Comparison of ENCODE assay signal across 11 cellular contexts in the genomic region with DNA sequence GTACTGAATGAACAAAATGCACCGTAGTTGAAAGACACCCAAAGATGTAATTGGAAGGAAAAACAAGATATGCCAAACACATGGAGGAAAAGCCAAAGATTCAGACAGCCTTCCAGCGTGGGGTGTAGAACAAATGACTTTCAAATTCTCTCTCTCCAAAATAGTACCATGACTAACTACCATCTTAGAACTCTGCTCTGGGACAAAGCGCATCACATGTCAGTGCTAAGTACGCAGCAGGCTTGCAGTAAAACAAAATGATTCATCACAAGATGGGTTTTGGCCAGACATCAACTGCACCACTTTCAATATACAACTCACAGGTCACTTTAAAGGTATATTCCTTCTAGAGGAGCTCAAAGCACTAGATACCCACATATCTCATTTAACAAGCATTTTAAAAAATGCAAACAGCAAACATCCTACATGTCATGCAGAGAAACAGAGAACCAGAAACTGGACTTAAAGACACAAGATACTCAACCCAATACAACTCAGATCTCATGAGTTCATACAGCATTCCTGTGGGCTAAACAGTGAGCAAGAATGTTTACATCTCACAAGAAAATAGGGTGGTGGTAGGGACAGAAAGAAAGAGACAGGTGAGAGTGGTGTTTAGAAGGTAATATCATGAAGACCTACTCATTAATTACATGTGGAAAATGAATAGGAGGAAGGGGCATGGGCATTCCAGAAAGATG.
DNase-seq lines count a peak whose midpoint lies in the region; ATAC-seq, FAIRE-seq and TF ChIP-seq lines count a peak whose summit lies in the region.
"Had no signal": no experiment of that assay in that cellular context is flagged by ENCODE, and none has a peak within 500 bp of the region (broad histone marks: within the 10 kb centered on the region; RNA-seq: fewer than 3 reads in every experiment).

No MANE protein-coding gene starts in this region.

- no peaks in the 10 kb centered on the region for H3K9me3 Mint-ChIP-seq in Caco-2 (ENCODE audit: unreplicated experiment)
- no peaks in the 10 kb centered on the region for H3K9me3 Mint-ChIP-seq in activated CD4-positive, alpha-beta T cell treated with anti-CD3 and anti-CD28 coated beads, Interleukin-2, amount 10 ng/mL, durations not matched to agents 7 days and 5 days
- H3K9me3 Mint-ChIP-seq: neural crest cell; T-helper 1 cell treated with Interleukin-12 subunit alpha and Interleukin-12 subunit beta and Interleukin-4 antibody, amounts not matched to agents 30 μg/mL and 1 μg/mL, for 36 hours had no signal

- POLR2A ChIA-PET in Caco-2 (lab: Charles Lee) = no interaction called here
- POLR2A ChIA-PET in endothelial cell of umbilical vein (lab: Charles Lee) = no interaction called here
- POLR2A ChIA-PET in activated CD4-positive, alpha-beta T cell treated with anti-CD3 and anti-CD28 coated beads, Interleukin-2, amount 10 ng/mL, durations not matched to agents 7 days and 5 days (lab: Charles Lee) = no interaction called here

- peak; percentile 73 for FAIRE-seq in endothelial cell of umbilical vein (lab: Jason Lieb, UNC)

- H2AFZ ChIP-seq in endothelial cell of umbilical vein (ENCODE audit: low read depth, low read length) = no peak overlapping the region

- H3K4me2 ChIP-seq in endothelial cell of umbilical vein (ENCODE audit: insufficient read depth, low read length) = no peak overlapping the region

- no peaks in the 10 kb centered on the region for H3K36me3 ChIP-seq in Caco-2 (ENCODE audit: control insufficient read depth, insufficient read depth, low read length)
- H3K36me3 ChIP-seq in endothelial cell of umbilical vein (ENCODE audit: control insufficient read depth in 2 of 2, extremely low read depth in 1 of 2, insufficient read depth in 2 of 2, low read length in 2 of 2) = no peaks in the 10 kb centered on the region

- peaks cover 100% of the 10 kb centered on the region for H3K79me2 ChIP-seq in endothelial cell of umbilical vein (ENCODE audit: control insufficient read depth, insufficient read depth, low read length)

- TF ChIP-seq POLR2A in endothelial cell of umbilical vein (IDR thresholded peaks at IDR 0.05; ENCODE audit: low read depth, low read length) = no peak

- TF ChIP-seq CTCF in Caco-2 (IDR thresholded peaks at IDR 0.05; ENCODE audit: insufficient read depth in 1 of 2, low read depth in 1 of 2, low read length in 1 of 2, severe bottlenecking in 1 of 2, unreplicated experiment in 1 of 2) (no peak), endothelial cell of umbilical vein (IDR thresholded peaks at IDR 0.05; ENCODE audit: extremely low read depth in 1 of 2, insufficient read depth in 1 of 2, low read depth in 1 of 2, low read length in 2 of 2) (no peak)

- DNase-seq in Caco-2 (no peak), NCI-H460 (ENCODE audit: extremely low read depth, low read depth) (peak; percentile 80), endothelial cell of umbilical vein (ENCODE audit: low read depth, low spot score) (peak; percentile 43), myocyte (ENCODE audit: low read depth) (peak; percentile 87), NCI-H1694 treated with DMSO at 0.1 percent for 48 hours (lab: John Stamatoyannopoulos, UW) (no peak)
- no peak for DNase-seq in activated CD4-positive, alpha-beta T cell treated with anti-CD3 and anti-CD28 coated beads, Interleukin-2, amount 10 ng/mL, durations not matched to agents 7 days and 5 days
- DNase-seq: NCI-H1436 had no signal

- peaks cover 4% of the 10 kb centered on the region for H4K20me1 ChIP-seq in endothelial cell of umbilical vein (replicated peaks; ENCODE audit: control insufficient read depth, extremely low read depth, insufficient read depth, low read length)

- H3K9me1 ChIP-seq in endothelial cell of umbilical vein (replicated peaks; ENCODE audit: control insufficient read depth, extremely low read depth, insufficient read depth, low read length) = no peaks in the 10 kb centered on the region

- H3K9ac ChIP-seq in endothelial cell of umbilical vein (replicated peaks; ENCODE audit: extremely low read depth, insufficient read depth, low read length) = no peak overlapping the region

- no peaks in the 10 kb centered on the region for H3K27me3 Mint-ChIP-seq in Caco-2 (ENCODE audit: insufficient read depth, unreplicated experiment)
- H3K27me3 Mint-ChIP-seq in activated CD4-positive, alpha-beta T cell treated with anti-CD3 and anti-CD28 coated beads, Interleukin-2, amount 10 ng/mL, durations not matched to agents 7 days and 5 days = peaks cover 9% of the 10 kb centered on the region

- H3K4me3 Mint-ChIP-seq in Caco-2 (ENCODE audit: unreplicated experiment) = no peak overlapping the region
- H3K4me3 Mint-ChIP-seq in activated CD4-positive, alpha-beta T cell treated with anti-CD3 and anti-CD28 coated beads, Interleukin-2, amount 10 ng/mL, durations not matched to agents 7 days and 5 days = no peak overlapping the region
- H3K4me3 Mint-ChIP-seq: neural crest cell; T-helper 1 cell treated with Interleukin-12 subunit alpha and Interleukin-12 subunit beta and Interleukin-4 antibody, amounts not matched to agents 30 μg/mL and 1 μg/mL, for 36 hours had no signal

- CTCF ChIA-PET in Caco-2 (lab: Charles Lee) (no interaction called here), endothelial cell of umbilical vein (lab: Charles Lee) (interaction anchor here (1.3 to 6.6 kb wide), 2 partner anchors 19 to 208 kb away, joined by 3 to 23 read pairs; no protein-coding TSS in a partner anchor)
- CTCF ChIA-PET in activated CD4-positive, alpha-beta T cell treated with anti-CD3 and anti-CD28 coated beads, Interleukin-2, amount 10 ng/mL, durations not matched to agents 7 days and 5 days (lab: Charles Lee) = no interaction called here

- peak overlapping the region; percentile 7 for H3K27ac Mint-ChIP-seq in Caco-2 (ENCODE audit: unreplicated experiment)
- no peak overlapping the region for H3K27ac Mint-ChIP-seq in activated CD4-positive, alpha-beta T cell treated with anti-CD3 and anti-CD28 coated beads, Interleukin-2, amount 10 ng/mL, durations not matched to agents 7 days and 5 days
- H3K27ac Mint-ChIP-seq: T-helper 1 cell treated with Interleukin-12 subunit alpha and Interleukin-12 subunit beta and Interleukin-4 antibody, amounts not matched to agents 30 μg/mL and 1 μg/mL, for 36 hours had no signal

- H3K36me3 Mint-ChIP-seq in Caco-2 (ENCODE audit: insufficient read depth, unreplicated experiment) = peaks cover 15% of the 10 kb centered on the region
- H3K36me3 Mint-ChIP-seq in activated CD4-positive, alpha-beta T cell treated with anti-CD3 and anti-CD28 coated beads, Interleukin-2, amount 10 ng/mL, durations not matched to agents 7 days and 5 days (ENCODE audit: low read depth) = no peaks in the 10 kb centered on the region

- H3K9me3 ChIP-seq in Caco-2 (no peaks in the 10 kb centered on the region), endothelial cell of umbilical vein (replicated peaks; ENCODE audit: control insufficient read depth, insufficient read depth, low read length) (no peaks in the 10 kb centered on the region)

- no peak overlapping the region for H3K4me3 ChIP-seq in Caco-2 (ENCODE audit: low read depth, low read length)
- no peak overlapping the region for H3K4me3 ChIP-seq in endothelial cell of umbilical vein (replicated peaks in 1 of 3; ENCODE audit: insufficient read depth in 1 of 3, low read depth in 1 of 3, low read length in 3 of 3)

- intact Hi-C loops in Caco-2 (cut with micrococcal nuclease; ENCODE audit: unreplicated experiment) (no loop called here), endothelial cell of umbilical vein (cut with micrococcal nuclease) (no loop called here)

- no peaks in the 10 kb centered on the region for H3K27me3 ChIP-seq in Caco-2 (replicated peaks; ENCODE audit: control insufficient read depth, insufficient read depth, low read length)
- H3K27me3 ChIP-seq in endothelial cell of umbilical vein (ENCODE audit: control insufficient read depth in 2 of 2, insufficient read depth in 2 of 2, low read length in 2 of 2) = no peaks in the 10 kb centered on the region

- peaks cover 23% of the 10 kb centered on the region for H3K4me1 Mint-ChIP-seq in Caco-2 (ENCODE audit: low read depth, unreplicated experiment)
- peaks cover 17% of the 10 kb centered on the region for H3K4me1 Mint-ChIP-seq in activated CD4-positive, alpha-beta T cell treated with anti-CD3 and anti-CD28 coated beads, Interleukin-2, amount 10 ng/mL, durations not matched to agents 7 days and 5 days

- H3K4me1 ChIP-seq in Caco-2 = peaks cover 32% of the 10 kb centered on the region
- peaks cover 42% of the 10 kb centered on the region for H3K4me1 ChIP-seq in endothelial cell of umbilical vein (ENCODE audit: control insufficient read depth, extremely low read depth, insufficient read depth, low read length)

- dilution Hi-C loops in endothelial cell of umbilical vein (cut with MboI; ENCODE audit: extremely low pct_ligation_motif_present, low sequenced_read_pairs) = no loop called here

- ATAC-seq in GM21529 (IDR thresholded peaks at IDR 0.05; ENCODE audit: unreplicated experiment) (no peak), GM19467 (IDR thresholded peaks at IDR 0.05; ENCODE audit: unreplicated experiment) (no peak)

- no peak overlapping the region for H3K27ac ChIP-seq in endothelial cell of umbilical vein (ENCODE audit: insufficient read depth, low read depth, low read length)

- BruUV-seq in Caco-2 (replicated peaks; lab: Mats Ljungman, UMichigan) (no TSS peak), endothelial cell of umbilical vein (replicated peaks; lab: Mats Ljungman, UMichigan) (no TSS peak)

TF ChIP-seq in endothelial cell of umbilical vein, 7 proteins besides CTCF, POLR2A, EP300 and RAD21:
- TF ChIP-seq JUN (IDR thresholded peaks at IDR 0.05; ENCODE audit: borderline replicate concordance, insufficient read depth, insufficient read length, low read depth) (no peak), FOS (IDR thresholded peaks at IDR 0.05; ENCODE audit: borderline replicate concordance, insufficient read depth, low read length) (peak; percentile 22), GATA2 (IDR thresholded peaks at IDR 0.05; ENCODE audit: insufficient read depth, insufficient read length, low read depth, low read length) (no peak), EZH2 (IDR thresholded peaks at IDR 0.05; ENCODE audit: borderline replicate concordance, low read depth, low read length, severe bottlenecking) (no peak), POLR2AphosphoS5 (IDR thresholded peaks at IDR 0.05; ENCODE audit: insufficient read depth, low read depth, low read length) (no peak), MYC (IDR thresholded peaks at IDR 0.05; ENCODE audit: low read depth, low read length) (no peak)
- TF ChIP-seq, protein P1, sequence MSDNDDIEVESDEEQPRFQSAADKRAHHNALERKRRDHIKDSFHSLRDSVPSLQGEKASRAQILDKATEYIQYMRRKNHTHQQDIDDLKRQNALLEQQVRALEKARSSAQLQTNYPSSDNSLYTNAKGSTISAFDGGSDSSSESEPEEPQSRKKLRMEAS (IDR thresholded peaks at IDR 0.05; ENCODE audit: insufficient read depth, insufficient read length) = no peak

Comparison
In these comparisons a context has a peak if more than half of its experiments do, and no peak if none do; other contexts are left out.
1. DNase-seq: peak in NCI-H460 (single experiment), endothelial cell of umbilical vein (single experiment) and myocyte (single experiment); none in Caco-2 (0 of 2), activated CD4-positive, alpha-beta T cell treated with anti-CD3 and anti-CD28 coated beads, Interleukin-2, amount 10 ng/mL, durations not matched to agents 7 days and 5 days (single experiment) and NCI-H1694 treated with DMSO at 0.1 percent for 48 hours (single experiment).